In the genomic region with DNA sequence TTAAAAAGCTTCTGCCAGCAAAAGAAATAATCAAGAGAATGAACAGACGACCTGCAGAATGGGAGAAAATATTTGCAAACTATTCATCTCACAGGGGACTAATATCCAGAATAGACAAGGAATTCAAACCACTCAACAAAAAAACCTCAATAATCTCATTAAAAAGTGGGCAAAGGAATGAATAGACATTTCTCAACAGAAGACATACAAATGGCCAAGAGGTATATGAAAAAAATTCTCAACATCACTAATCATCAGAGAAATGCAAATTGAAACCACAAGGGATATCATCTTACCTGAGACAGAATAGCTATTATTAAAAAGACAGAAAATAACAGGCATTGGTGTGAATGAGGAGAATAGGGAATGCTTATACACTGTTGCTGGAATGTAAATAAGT, we compare ENCODE assay signal across 18 cellular contexts.
"Had no signal": no experiment of that assay in that cellular context is flagged by ENCODE, and none has a peak within 500 bp of the region (broad histone marks: within the 10 kb centered on the region; RNA-seq: fewer than 3 reads in every experiment).

No MANE protein-coding gene starts in this region.

- H3K27ac ChIP-seq: cardiac muscle cell, neutrophil, thyroid gland, uterus had no signal

- H3K27ac Mint-ChIP-seq: activated T-helper 17 cell treated with anti-CD3 and anti-CD28 coated beads, Interleukin-2, amount 50 U/mL, for 72 hours; endodermal cell; natural killer cell; stimulated activated naive B cell treated with anti-CD40 and anti-IgM and Interleukin-4, amounts not matched to agents 10 μg/mL and 1 μg/mL and 100 μg/mL, for 72 hours had no signal

- DNase-seq: activated naive CD4-positive, alpha-beta T cell treated with Interleukin-2 at 50 U/mL for 16 hours; activated T-cell treated with anti-CD3 and anti-CD28 coated beads for 4 hours; anterior cingulate cortex; endodermal cell; erythroblast; mucosa of descending colon; natural killer cell; stimulated activated CD4-positive, alpha-beta T cell treated with anti-CD3 and anti-CD28 coated beads, Interleukin-15, amount 100 ng/mL, for 24 hours; stimulated activated CD4-positive, alpha-beta T cell treated with anti-CD3 and anti-CD28 coated beads, Interleukin-4, amount 100 ng/mL, for 1 hour; stimulated activated naive B cell treated with anti-CD40 and anti-IgM and Interleukin-4, amounts not matched to agents 10 μg/mL and 1 μg/mL and 100 μg/mL, for 72 hours; T1000; thyroid gland; uterus had no signal

- H3K27me3 Mint-ChIP-seq: stimulated activated naive B cell treated with anti-CD40 and anti-IgM and Interleukin-4, amounts not matched to agents 10 μg/mL and 1 μg/mL and 100 μg/mL, for 72 hours had no signal

- H3K4me3 ChIP-seq: cardiac muscle cell, lung, mucosa of descending colon, thyroid gland, uterus had no signal

- ATAC-seq: activated CD4-positive, CD25-positive, alpha-beta regulatory T cell treated with anti-CD3 and anti-CD28 coated beads, Interleukin-2, amount 50 U/mL, for 24 hours; activated T-helper 17 cell treated with anti-CD3 and anti-CD28 coated beads, Interleukin-2, amount 50 U/mL, for 72 hours; mucosa of descending colon; natural killer cell; stimulated activated naive B cell treated with anti-CD40 and anti-IgM and Interleukin-4, amounts not matched to agents 10 μg/mL and 1 μg/mL and 100 μg/mL, for 72 hours had no signal

- H3K4me1 ChIP-seq: thyroid gland, uterus had no signal

- H3K4me3 Mint-ChIP-seq: activated T-helper 17 cell treated with anti-CD3 and anti-CD28 coated beads, Interleukin-2, amount 50 U/mL, for 72 hours; endodermal cell; natural killer cell; stimulated activated naive B cell treated with anti-CD40 and anti-IgM and Interleukin-4, amounts not matched to agents 10 μg/mL and 1 μg/mL and 100 μg/mL, for 72 hours had no signal

- H3K4me1 Mint-ChIP-seq: activated T-helper 17 cell treated with anti-CD3 and anti-CD28 coated beads, Interleukin-2, amount 50 U/mL, for 72 hours; endodermal cell; natural killer cell; stimulated activated naive B cell treated with anti-CD40 and anti-IgM and Interleukin-4, amounts not matched to agents 10 μg/mL and 1 μg/mL and 100 μg/mL, for 72 hours had no signal

- H3K27me3 ChIP-seq: cardiac muscle cell, neutrophil, thyroid gland, uterus had no signal

- H3K36me3 Mint-ChIP-seq: natural killer cell; stimulated activated naive B cell treated with anti-CD40 and anti-IgM and Interleukin-4, amounts not matched to agents 10 μg/mL and 1 μg/mL and 100 μg/mL, for 72 hours had no signal

- H3K36me3 ChIP-seq: cardiac muscle cell, neutrophil, thyroid gland, uterus had no signal

- H3K9me3 ChIP-seq: mucosa of descending colon, neutrophil, thyroid gland, uterus had no signal
